9 cellular contexts compared by ENCODE assay signal in genomic region chr12:39145175-39145999, GRCh38.
DNase-seq lines count a peak whose midpoint lies in the region; ATAC-seq and TF ChIP-seq lines count a peak whose summit lies in the region.
"Had no signal": no experiment of that assay in that cellular context is flagged by ENCODE, and none has a peak within 500 bp of the region (broad histone marks: within the 10 kb centered on the region; RNA-seq: fewer than 3 reads in every experiment).

No MANE protein-coding gene starts in this region.

- ATAC-seq in GM18858 (IDR thresholded peaks at IDR 0.05; ENCODE audit: unreplicated experiment) (peak; percentile 82), HG03108 (IDR thresholded peaks at IDR 0.05; ENCODE audit: unreplicated experiment) (peak; percentile 63), heart right ventricle (peak in 6 of 8 donors; percentile 61 to 98 (median 82)), GM21528 (IDR thresholded peaks at IDR 0.05; ENCODE audit: low FRiP score, unreplicated experiment) (no peak)

- H3K27me3 ChIP-seq in heart right ventricle, result peaks cover 6 to 40% (median 27%) of the 10 kb centered on the region in 7 donors

- DNase-seq in activated T-cell treated with anti-CD3 and anti-CD28 coated beads, Interleukin-2, amount 50 U/mL, for 48 hours, result peak; percentile 76 to 77
- DNase-seq in heart right ventricle, result peak; percentile 21 to 60
- peak; percentile 85 for DNase-seq in retina
- DNase-seq in HuH-7 (ENCODE audit: low spot score), result no peak
- no peak for DNase-seq in NCI-H1436 (lab: John Stamatoyannopoulos, UW)

- no peaks in the 10 kb centered on the region for H3K36me3 ChIP-seq in heart right ventricle

- H3K4me1 ChIP-seq in heart right ventricle, result peaks cover 0 to 10% (median 7%) of the 10 kb centered on the region in 9 donors

- peak overlapping the region; percentile 18 to 61 (median 54) for H3K4me3 ChIP-seq in heart right ventricle

- H3K9me3 ChIP-seq in heart right ventricle, result peaks cover 0 to 13% (median 3%) of the 10 kb centered on the region in 11 donors

- intact Hi-C loops in heart right ventricle (cut with DNase I), result loop anchor here in 4 of 10 donors (2.0 to 10.0 kb wide), 3 partner anchors 127 to 129 kb away; no protein-coding TSS in a partner anchor

- peak in 7 of 9 donors; percentile 27 to 75 (median 68) for TF ChIP-seq CTCF in heart right ventricle (IDR thresholded peaks at IDR 0.05)

- H3K27ac ChIP-seq in heart right ventricle, result no peak overlapping the region
- H3K27ac ChIP-seq: VCaP had no signal

- WGBS in heart right ventricle, 2 donors, result 4 to 5% methylated on average over 70 of the region's 70 CpGs

Comparison
In these comparisons a context has a peak if more than half of its experiments do, and no peak if none do; other contexts are left out.
1. DNase-seq: peak in activated T-cell treated with anti-CD3 and anti-CD28 coated beads, Interleukin-2, amount 50 U/mL, for 48 hours (2 of 2), heart right ventricle (2 of 2) and retina (single experiment); none in HuH-7 (single experiment) and NCI-H1436 (single experiment).